Comparison of ENCODE assay signal across 1 cellular context in genomic region chr1:183022202-183023145, GRCh38.
TF ChIP-seq lines count a peak whose summit lies in the region.

No MANE protein-coding gene starts in this region.

TF ChIP-seq in HepG2, 621 proteins besides CTCF, POLR2A, EP300 and RAD21 (continued from another document and continues in another):
- TF ChIP-seq PAXIP1 (CRISPR knock-in tag; conservative IDR thresholded peaks at IDR 0.05) (peak; percentile 41; the same call in 1 of the 2 replicates), ZNF234 (CRISPR knock-in tag; conservative IDR thresholded peaks at IDR 0.05) (0 out of 2 replicates have a peak, but pooled peaks have one; percentile 31), ASH2L (IDR thresholded peaks at IDR 0.05; ENCODE audit: insufficient read length, low read depth, low read length) (peak; percentile 38), FOSL2 (CRISPR knock-in tag; IDR thresholded peaks at IDR 0.05) (peak; percentile 71), ZBTB26 (CRISPR knock-in tag; IDR thresholded peaks at IDR 0.05; ENCODE audit: borderline replicate concordance) (no peak), HNRNPK (IDR thresholded peaks at IDR 0.05; ENCODE audit: low read depth, low read length, poor library complexity, severe bottlenecking) (peak; percentile 100), RFXAP (CRISPR knock-in tag; IDR thresholded peaks at IDR 0.05; ENCODE audit: borderline replicate concordance) (no peak), STAG1 (CRISPR knock-in tag; IDR thresholded peaks at IDR 0.05) (0 out of 2 replicates have a peak, but pooled peaks have one; percentile 2), TAF15 (IDR thresholded peaks at IDR 0.05; ENCODE audit: low read depth, low read length, poor library complexity, severe bottlenecking) (peak; percentile 52), ZBTB7B (CRISPR knock-in tag; IDR thresholded peaks at IDR 0.05) (peak; percentile 78), GZF1 (CRISPR knock-in tag; IDR thresholded peaks at IDR 0.05) (0 out of 2 replicates have a peak, but pooled peaks have one; percentile 55), ZSCAN30 (CRISPR knock-in tag; IDR thresholded peaks at IDR 0.05) (0 out of 2 replicates have a peak, but pooled peaks have one; percentile 18), HES4 (CRISPR knock-in tag; IDR thresholded peaks at IDR 0.05; ENCODE audit: borderline replicate concordance) (0 out of 2 replicates have a peak, but pooled peaks have one; percentile 17), MBNL3 (CRISPR knock-in tag; conservative IDR thresholded peaks at IDR 0.05) (no peak), ZNF350 (CRISPR knock-in tag; IDR thresholded peaks at IDR 0.05; ENCODE audit: borderline replicate concordance, low read depth) (peak; percentile 20; the same call in 1 of the 2 replicates), BORCS8-MEF2B (CRISPR knock-in tag; IDR thresholded peaks at IDR 0.05) (peak; percentile 29; the same call in 1 of the 2 replicates), ZNF563 (CRISPR knock-in tag; IDR thresholded peaks at IDR 0.05) (0 out of 2 replicates have a peak, but pooled peaks have one; percentile 33), SAFB2 (CRISPR knock-in tag; IDR thresholded peaks at IDR 0.05; ENCODE audit: borderline replicate concordance, low read depth) (0 out of 2 replicates have a peak, but pooled peaks have one; percentile 35), RBFOX2 (IDR thresholded peaks at IDR 0.05; ENCODE audit: low read depth, low read length) (peak; percentile 73), MAFG (CRISPR knock-in tag; IDR thresholded peaks at IDR 0.05) (peak; percentile 84; the same call in 1 of the 2 replicates), ZBTB21 (CRISPR knock-in tag; IDR thresholded peaks at IDR 0.05) (no peak), KAT8 (CRISPR knock-in tag; IDR thresholded peaks at IDR 0.05) (peak; percentile 41; the same call in 1 of the 2 replicates), DRAP1 (CRISPR knock-in tag; IDR thresholded peaks at IDR 0.05) (peak; percentile 22; the same call in 1 of the 2 replicates), TCF7L2 (IDR thresholded peaks at IDR 0.05; ENCODE audit: low read depth, low read length) (no peak), NCOA1 (CRISPR knock-in tag; IDR thresholded peaks at IDR 0.05) (0 out of 2 replicates have a peak, but pooled peaks have one; percentile 28), THAP7 (CRISPR knock-in tag; IDR thresholded peaks at IDR 0.05) (no peak), IRF2 (CRISPR knock-in tag; IDR thresholded peaks at IDR 0.05) (no peak), ZNF496 (CRISPR knock-in tag; IDR thresholded peaks at IDR 0.05; ENCODE audit: insufficient replicate concordance) (no peak), FOXO1 (CRISPR knock-in tag; IDR thresholded peaks at IDR 0.05) (0 out of 2 replicates have a peak, but pooled peaks have one; percentile 56), ZFAT (CRISPR knock-in tag; conservative IDR thresholded peaks at IDR 0.05) (no peak), FUBP1 (CRISPR knock-in tag; IDR thresholded peaks at IDR 0.05; ENCODE audit: borderline replicate concordance) (no peak), ELK4 (CRISPR knock-in tag; IDR thresholded peaks at IDR 0.05; ENCODE audit: borderline replicate concordance) (no peak), GLMP (CRISPR knock-in tag; IDR thresholded peaks at IDR 0.05; ENCODE audit: borderline replicate concordance) (no peak), PCBP1 (IDR thresholded peaks at IDR 0.05; ENCODE audit: borderline replicate concordance, low read depth, low read length) (peak; percentile 97; the same call in 1 of the 2 replicates), YEATS4 (CRISPR knock-in tag; IDR thresholded peaks at IDR 0.05; ENCODE audit: borderline replicate concordance) (peak; percentile 56; the same call in 1 of the 2 replicates), ZGPAT (CRISPR knock-in tag; IDR thresholded peaks at IDR 0.05) (peak; percentile 51; the same call in 1 of the 2 replicates), MAF1 (CRISPR knock-in tag; IDR thresholded peaks at IDR 0.05; ENCODE audit: borderline replicate concordance) (0 out of 2 replicates have a peak, but pooled peaks have one; percentile 55), TARDBP (CRISPR knock-in tag; IDR thresholded peaks at IDR 0.05) (0 out of 2 replicates have a peak, but pooled peaks have one; percentile 8), ZNF609 (CRISPR knock-in tag; IDR thresholded peaks at IDR 0.05; ENCODE audit: borderline replicate concordance) (no peak), ZNF746 (CRISPR knock-in tag; IDR thresholded peaks at IDR 0.05) (peak; percentile 80)
